9 cellular contexts compared by ENCODE assay signal in genomic region chr9:109640232-109641078, GRCh38.
DNase-seq lines count a peak whose midpoint lies in the region; ATAC-seq, FAIRE-seq and TF ChIP-seq lines count a peak whose summit lies in the region.
"Had no signal": no experiment of that assay in that cellular context is flagged by ENCODE, and none has a peak within 500 bp of the region (broad histone marks: within the 10 kb centered on the region; RNA-seq: fewer than 3 reads in every experiment).

No MANE protein-coding gene starts in this region.

- H3K36me3 Mint-ChIP-seq in activated naive CD4-positive, alpha-beta T cell treated with anti-CD3 and anti-CD28 coated beads, Interleukin-2, amount 10 ng/mL, durations not matched to agents 7 days and 5 days = no peaks in the 10 kb centered on the region
- peaks cover 0 to 8% of the 10 kb centered on the region in 2 donors for H3K36me3 Mint-ChIP-seq in activated naive CD4-positive, alpha-beta T cell treated with anti-CD3 and anti-CD28 coated beads, Interleukin-2, amount 50 U/mL, for 72 hours
- no peaks in the 10 kb centered on the region for H3K36me3 Mint-ChIP-seq in CD8-positive, alpha-beta T cell

- H3K27me3 Mint-ChIP-seq in activated naive CD4-positive, alpha-beta T cell treated with anti-CD3 and anti-CD28 coated beads, Interleukin-2, amount 10 ng/mL, durations not matched to agents 7 days and 5 days = peaks cover 58% of the 10 kb centered on the region
- peaks cover 41% of the 10 kb centered on the region for H3K27me3 Mint-ChIP-seq in CD8-positive, alpha-beta T cell (ENCODE audit: low read depth)

- H3K4me1 ChIP-seq in neuron (ENCODE audit: insufficient read depth, low read length) = peaks cover 10% of the 10 kb centered on the region
- H3K4me1 ChIP-seq in CD8-positive, alpha-beta T cell (ENCODE audit: insufficient read depth, low read length) = no peaks in the 10 kb centered on the region

- no peak for ATAC-seq in activated naive CD4-positive, alpha-beta T cell treated with anti-CD3 and anti-CD28 coated beads, Interleukin-2, amount 50 U/mL, for 72 hours
- ATAC-seq in HG03280 (IDR thresholded peaks at IDR 0.05; ENCODE audit: unreplicated experiment) = no peak
- no peak for ATAC-seq in CD8-positive, alpha-beta T cell

- intact Hi-C loops in CD8-positive, alpha-beta T cell (cut with DNase I, micrococcal nuclease) = no loop called here

- H3K9me3 ChIP-seq in neuron (ENCODE audit: low read length) = no peaks in the 10 kb centered on the region
- H3K9me3 ChIP-seq in CD8-positive, alpha-beta T cell (ENCODE audit: low read length) = no peaks in the 10 kb centered on the region

- H3K36me3 ChIP-seq in neuron (ENCODE audit: insufficient read depth, low read length) = no peaks in the 10 kb centered on the region
- no peaks in the 10 kb centered on the region for H3K36me3 ChIP-seq in CD8-positive, alpha-beta T cell (ENCODE audit: insufficient read depth, low read length)

- H3K9me3 Mint-ChIP-seq in activated naive CD4-positive, alpha-beta T cell treated with anti-CD3 and anti-CD28 coated beads, Interleukin-2, amount 10 ng/mL, durations not matched to agents 7 days and 5 days = no peaks in the 10 kb centered on the region
- H3K9me3 Mint-ChIP-seq in activated naive CD4-positive, alpha-beta T cell treated with anti-CD3 and anti-CD28 coated beads, Interleukin-2, amount 50 U/mL, for 72 hours = peaks cover 4 to 5% of the 10 kb centered on the region in 2 donors
- no peaks in the 10 kb centered on the region for H3K9me3 Mint-ChIP-seq in CD8-positive, alpha-beta T cell

- FAIRE-seq in frontal cortex (lab: Jason Lieb, UNC) = no peak
- FAIRE-seq: G401.6 had no signal

- TF ChIP-seq CTCF in CD8-positive, alpha-beta T cell (IDR thresholded peaks at IDR 0.05) = no peak

- H3K27ac Mint-ChIP-seq in activated naive CD4-positive, alpha-beta T cell treated with anti-CD3 and anti-CD28 coated beads, Interleukin-2, amount 10 ng/mL, durations not matched to agents 7 days and 5 days = no peak overlapping the region
- no peak overlapping the region for H3K27ac Mint-ChIP-seq in activated naive CD4-positive, alpha-beta T cell treated with anti-CD3 and anti-CD28 coated beads, Interleukin-2, amount 50 U/mL, for 72 hours
- no peak overlapping the region for H3K27ac Mint-ChIP-seq in CD8-positive, alpha-beta T cell

- DNase-seq in activated naive CD4-positive, alpha-beta T cell treated with anti-CD3 and anti-CD28 coated beads, Interleukin-2, amount 10 ng/mL, durations not matched to agents 7 days and 5 days = peak; percentile 20
- no peak for DNase-seq in activated naive CD4-positive, alpha-beta T cell treated with anti-CD3 and anti-CD28 coated beads, Interleukin-2, amount 50 U/mL, for 72 hours (ENCODE audit: low spot score in 2 of 2)
- peak; percentile 57 for DNase-seq in SK-N-DZ (ENCODE audit: low spot score)
- DNase-seq in frontal cortex (ENCODE audit: low spot score in 2 of 2) = peak; percentile 47 to 57
- no peak for DNase-seq in CD8-positive, alpha-beta T cell
- no peak for DNase-seq in cerebellar nuclear complex (lab: John Stamatoyannopoulos, UW)

- peaks cover 49% of the 10 kb centered on the region for H3K27me3 ChIP-seq in neuron (ENCODE audit: insufficient read depth, low read length)
- no peaks in the 10 kb centered on the region for H3K27me3 ChIP-seq in CD8-positive, alpha-beta T cell (ENCODE audit: insufficient read depth, low read length)

- H3K27ac ChIP-seq in CD8-positive, alpha-beta T cell (ENCODE audit: low read depth, low read length) = no peak overlapping the region

- peak overlapping the region; percentile 56 for H2AFZ ChIP-seq in neuron (ENCODE audit: low read depth, low read length)

- no peak overlapping the region for H3K4me3 Mint-ChIP-seq in activated naive CD4-positive, alpha-beta T cell treated with anti-CD3 and anti-CD28 coated beads, Interleukin-2, amount 10 ng/mL, durations not matched to agents 7 days and 5 days
- H3K4me3 Mint-ChIP-seq in CD8-positive, alpha-beta T cell = no peak overlapping the region

- POLR2A ChIA-PET in CD8-positive, alpha-beta T cell (lab: Charles Lee) = no interaction called here

- H3K4me3 ChIP-seq in neuron (ENCODE audit: low read length) = peak overlapping the region; percentile 41
- no peak overlapping the region for H3K4me3 ChIP-seq in CD8-positive, alpha-beta T cell (ENCODE audit: low read depth, low read length)

- CTCF ChIA-PET in activated naive CD4-positive, alpha-beta T cell treated with anti-CD3 and anti-CD28 coated beads, Interleukin-2, amount 10 ng/mL, durations not matched to agents 7 days and 5 days (lab: Charles Lee) = no interaction called here
- CTCF ChIA-PET in CD8-positive, alpha-beta T cell (lab: Charles Lee) = no interaction called here

- no peaks in the 10 kb centered on the region for H3K4me1 Mint-ChIP-seq in activated naive CD4-positive, alpha-beta T cell treated with anti-CD3 and anti-CD28 coated beads, Interleukin-2, amount 10 ng/mL, durations not matched to agents 7 days and 5 days
- no peaks in the 10 kb centered on the region for H3K4me1 Mint-ChIP-seq in CD8-positive, alpha-beta T cell (ENCODE audit: low read depth)

Comparison
In these comparisons a context has a peak if more than half of its experiments do, and no peak if none do; other contexts are left out.
1. DNase-seq: peak in activated naive CD4-positive, alpha-beta T cell treated with anti-CD3 and anti-CD28 coated beads, Interleukin-2, amount 10 ng/mL, durations not matched to agents 7 days and 5 days (single experiment), SK-N-DZ (single experiment) and frontal cortex (2 of 2); none in activated naive CD4-positive, alpha-beta T cell treated with anti-CD3 and anti-CD28 coated beads, Interleukin-2, amount 50 U/mL, for 72 hours (0 of 2), CD8-positive, alpha-beta T cell (0 of 7) and cerebellar nuclear complex (0 of 2).